1 cellular context compared by ENCODE assay signal in the genomic region with DNA sequence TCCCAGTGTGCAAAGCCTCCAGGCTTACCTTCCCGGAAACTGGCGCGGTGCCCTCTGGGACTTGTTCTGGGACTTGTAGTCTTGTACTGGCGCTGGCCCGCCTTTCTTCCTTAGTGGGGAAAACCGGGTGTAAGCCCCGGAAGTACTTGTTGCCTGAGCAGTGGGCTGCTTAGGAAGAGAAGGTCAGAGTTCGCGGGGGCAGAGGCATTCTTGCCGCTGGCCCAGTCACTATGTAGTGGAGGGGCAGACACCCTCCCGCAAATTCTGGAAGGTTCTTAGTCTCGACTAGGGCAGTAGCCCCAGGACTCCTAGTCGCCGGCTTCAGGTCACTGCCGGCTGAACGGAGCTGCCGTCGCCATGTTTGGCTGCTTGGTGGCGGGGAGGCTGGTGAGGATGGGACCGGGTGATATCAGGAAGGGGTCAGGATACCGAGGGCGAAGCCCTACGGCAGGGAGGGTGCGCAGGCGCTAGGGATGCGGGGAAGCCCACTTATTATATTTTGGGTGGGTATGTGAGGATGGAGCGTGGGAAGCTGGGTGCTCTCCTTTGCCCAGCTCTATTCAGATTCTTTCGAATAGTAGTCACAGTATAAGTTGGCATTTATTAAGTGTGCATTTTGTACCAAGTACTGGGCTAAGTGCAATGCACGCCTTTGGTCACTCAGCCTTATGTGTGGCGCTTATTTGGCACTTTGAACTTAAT.
TF ChIP-seq lines count a peak whose summit lies in the region.

Gene HIKESHI, plus strand, starts transcription at position 149 of the 702 bp plus-strand sequence. Its CDS starts 209 bp downstream, at position 358.

TF ChIP-seq in HepG2, 621 proteins besides CTCF, POLR2A, EP300 and RAD21 (continued from another document and continues in another):
- TF ChIP-seq, protein P1, sequence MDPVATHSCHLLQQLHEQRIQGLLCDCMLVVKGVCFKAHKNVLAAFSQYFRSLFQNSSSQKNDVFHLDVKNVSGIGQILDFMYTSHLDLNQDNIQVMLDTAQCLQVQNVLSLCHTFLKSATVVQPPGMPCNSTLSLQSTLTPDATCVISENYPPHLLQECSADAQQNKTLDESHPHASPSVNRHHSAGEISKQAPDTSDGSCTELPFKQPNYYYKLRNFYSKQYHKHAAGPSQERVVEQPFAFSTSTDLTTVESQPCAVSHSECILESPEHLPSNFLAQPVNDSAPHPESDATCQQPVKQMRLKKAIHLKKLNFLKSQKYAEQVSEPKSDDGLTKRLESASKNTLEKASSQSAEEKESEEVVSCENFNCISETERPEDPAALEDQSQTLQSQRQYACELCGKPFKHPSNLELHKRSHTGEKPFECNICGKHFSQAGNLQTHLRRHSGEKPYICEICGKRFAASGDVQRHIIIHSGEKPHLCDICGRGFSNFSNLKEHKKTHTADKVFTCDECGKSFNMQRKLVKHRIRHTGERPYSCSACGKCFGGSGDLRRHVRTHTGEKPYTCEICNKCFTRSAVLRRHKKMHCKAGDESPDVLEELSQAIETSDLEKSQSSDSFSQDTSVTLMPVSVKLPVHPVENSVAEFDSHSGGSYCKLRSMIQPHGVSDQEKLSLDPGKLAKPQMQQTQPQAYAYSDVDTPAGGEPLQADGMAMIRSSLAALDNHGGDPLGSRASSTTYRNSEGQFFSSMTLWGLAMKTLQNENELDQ (CRISPR knock-in tag; IDR thresholded peaks at IDR 0.05; ENCODE audit: borderline replicate concordance), result peak; percentile 56; the same call in 1 of the 2 replicates
- TF ChIP-seq, protein P2, sequence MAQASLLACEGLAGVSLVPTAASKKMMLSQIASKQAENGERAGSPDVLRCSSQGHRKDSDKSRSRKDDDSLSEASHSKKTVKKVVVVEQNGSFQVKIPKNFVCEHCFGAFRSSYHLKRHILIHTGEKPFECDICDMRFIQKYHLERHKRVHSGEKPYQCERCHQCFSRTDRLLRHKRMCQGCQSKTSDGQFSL (CRISPR knock-in tag; IDR thresholded peaks at IDR 0.05), result no peak
- TF ChIP-seq KDM3A (CRISPR knock-in tag; IDR thresholded peaks at IDR 0.05; ENCODE audit: low read depth) (peak; percentile 42; the same call in 1 of the 2 replicates), SMARCC2 (IDR thresholded peaks at IDR 0.05) (no peak), TEAD2 (CRISPR knock-in tag; IDR thresholded peaks at IDR 0.05) (no peak), ZBTB1 (CRISPR knock-in tag; IDR thresholded peaks at IDR 0.05; ENCODE audit: borderline replicate concordance) (no peak), SIN3B (IDR thresholded peaks at IDR 0.05; ENCODE audit: low read length) (no peak; the same call in 1 of the 2 replicates), GPN1 (CRISPR knock-in tag; IDR thresholded peaks at IDR 0.05; ENCODE audit: borderline replicate concordance) (no peak), THAP11 (CRISPR knock-in tag; IDR thresholded peaks at IDR 0.05) (peak; percentile 100), ZNF20 (CRISPR knock-in tag; IDR thresholded peaks at IDR 0.05) (0 out of 2 replicates have a peak, but pooled peaks have one; percentile 42), BHLHE40 (IDR thresholded peaks at IDR 0.05; ENCODE audit: low read length) (no peak), ZNF652 (CRISPR knock-in tag; IDR thresholded peaks at IDR 0.05; ENCODE audit: borderline replicate concordance, low read depth) (no peak), CCAR2 (optimal IDR thresholded peaks at IDR 0.05; ENCODE audit: low read depth, low read length) (no peak), ZNF557 (CRISPR knock-in tag; IDR thresholded peaks at IDR 0.05) (no peak), TBX2 (CRISPR knock-in tag; IDR thresholded peaks at IDR 0.05; ENCODE audit: borderline replicate concordance) (peak; percentile 67), HMG20A (CRISPR knock-in tag; IDR thresholded peaks at IDR 0.05; ENCODE audit: borderline replicate concordance) (no peak), ZNF354B (CRISPR knock-in tag; IDR thresholded peaks at IDR 0.05) (no peak), SSRP1 (CRISPR knock-in tag; IDR thresholded peaks at IDR 0.05) (no peak), ZNF577 (CRISPR knock-in tag; IDR thresholded peaks at IDR 0.05; ENCODE audit: borderline replicate concordance, low read depth) (no peak), ZNF674 (CRISPR knock-in tag; IDR thresholded peaks at IDR 0.05; ENCODE audit: low read depth) (no peak), SPEN (CRISPR knock-in tag; IDR thresholded peaks at IDR 0.05; ENCODE audit: low read depth) (peak; percentile 83), ZNF75D (CRISPR knock-in tag; IDR thresholded peaks at IDR 0.05; ENCODE audit: borderline replicate concordance) (no peak), NRL (CRISPR knock-in tag; IDR thresholded peaks at IDR 0.05; ENCODE audit: borderline replicate concordance) (peak; percentile 67; the same call in 1 of the 2 replicates), REST (IDR thresholded peaks at IDR 0.05; ENCODE audit: borderline replicate concordance in 1 of 2, low read depth in 1 of 2, low read length in 2 of 2) (no peak), POGZ (CRISPR knock-in tag; IDR thresholded peaks at IDR 0.05) (peak; percentile 91), FOXK2 (IDR thresholded peaks at IDR 0.05) (no peak), ZZZ3 (CRISPR knock-in tag; IDR thresholded peaks at IDR 0.05; ENCODE audit: borderline replicate concordance) (no peak; the same call in none of the 2 replicates), ZNF124 (CRISPR knock-in tag; IDR thresholded peaks at IDR 0.05) (no peak), NCOA2 (CRISPR knock-in tag; IDR thresholded peaks at IDR 0.05) (peak; percentile 56; the same call in 1 of the 2 replicates), ZNF570 (CRISPR knock-in tag; IDR thresholded peaks at IDR 0.05; ENCODE audit: borderline replicate concordance) (no peak), TIGD3 (CRISPR knock-in tag; IDR thresholded peaks at IDR 0.05; ENCODE audit: borderline replicate concordance) (peak; percentile 60; the same call in 1 of the 2 replicates), XRCC5 (optimal IDR thresholded peaks at IDR 0.05; ENCODE audit: low read length) (peak; percentile 50)
- TF ChIP-seq, protein P3, sequence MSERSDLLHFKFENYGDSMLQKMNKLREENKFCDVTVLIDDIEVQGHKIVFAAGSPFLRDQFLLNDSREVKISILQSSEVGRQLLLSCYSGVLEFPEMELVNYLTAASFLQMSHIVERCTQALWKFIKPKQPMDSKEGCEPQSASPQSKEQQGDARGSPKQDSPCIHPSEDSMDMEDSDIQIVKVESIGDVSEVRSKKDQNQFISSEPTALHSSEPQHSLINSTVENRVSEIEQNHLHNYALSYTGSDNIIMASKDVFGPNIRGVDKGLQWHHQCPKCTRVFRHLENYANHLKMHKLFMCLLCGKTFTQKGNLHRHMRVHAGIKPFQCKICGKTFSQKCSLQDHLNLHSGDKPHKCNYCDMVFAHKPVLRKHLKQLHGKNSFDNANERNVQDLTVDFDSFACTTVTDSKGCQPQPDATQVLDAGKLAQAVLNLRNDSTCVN (CRISPR knock-in tag; IDR thresholded peaks at IDR 0.05; ENCODE audit: borderline replicate concordance), result 0 out of 2 replicates have a peak, but pooled peaks have one; percentile 13
- TF ChIP-seq, protein P4, sequence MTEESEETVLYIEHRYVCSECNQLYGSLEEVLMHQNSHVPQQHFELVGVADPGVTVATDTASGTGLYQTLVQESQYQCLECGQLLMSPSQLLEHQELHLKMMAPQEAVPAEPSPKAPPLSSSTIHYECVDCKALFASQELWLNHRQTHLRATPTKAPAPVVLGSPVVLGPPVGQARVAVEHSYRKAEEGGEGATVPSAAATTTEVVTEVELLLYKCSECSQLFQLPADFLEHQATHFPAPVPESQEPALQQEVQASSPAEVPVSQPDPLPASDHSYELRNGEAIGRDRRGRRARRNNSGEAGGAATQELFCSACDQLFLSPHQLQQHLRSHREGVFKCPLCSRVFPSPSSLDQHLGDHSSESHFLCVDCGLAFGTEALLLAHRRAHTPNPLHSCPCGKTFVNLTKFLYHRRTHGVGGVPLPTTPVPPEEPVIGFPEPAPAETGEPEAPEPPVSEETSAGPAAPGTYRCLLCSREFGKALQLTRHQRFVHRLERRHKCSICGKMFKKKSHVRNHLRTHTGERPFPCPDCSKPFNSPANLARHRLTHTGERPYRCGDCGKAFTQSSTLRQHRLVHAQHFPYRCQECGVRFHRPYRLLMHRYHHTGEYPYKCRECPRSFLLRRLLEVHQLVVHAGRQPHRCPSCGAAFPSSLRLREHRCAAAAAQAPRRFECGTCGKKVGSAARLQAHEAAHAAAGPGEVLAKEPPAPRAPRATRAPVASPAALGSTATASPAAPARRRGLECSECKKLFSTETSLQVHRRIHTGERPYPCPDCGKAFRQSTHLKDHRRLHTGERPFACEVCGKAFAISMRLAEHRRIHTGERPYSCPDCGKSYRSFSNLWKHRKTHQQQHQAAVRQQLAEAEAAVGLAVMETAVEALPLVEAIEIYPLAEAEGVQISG (CRISPR knock-in tag; IDR thresholded peaks at IDR 0.05), result peak; percentile 96
- TF ChIP-seq, protein P5, sequence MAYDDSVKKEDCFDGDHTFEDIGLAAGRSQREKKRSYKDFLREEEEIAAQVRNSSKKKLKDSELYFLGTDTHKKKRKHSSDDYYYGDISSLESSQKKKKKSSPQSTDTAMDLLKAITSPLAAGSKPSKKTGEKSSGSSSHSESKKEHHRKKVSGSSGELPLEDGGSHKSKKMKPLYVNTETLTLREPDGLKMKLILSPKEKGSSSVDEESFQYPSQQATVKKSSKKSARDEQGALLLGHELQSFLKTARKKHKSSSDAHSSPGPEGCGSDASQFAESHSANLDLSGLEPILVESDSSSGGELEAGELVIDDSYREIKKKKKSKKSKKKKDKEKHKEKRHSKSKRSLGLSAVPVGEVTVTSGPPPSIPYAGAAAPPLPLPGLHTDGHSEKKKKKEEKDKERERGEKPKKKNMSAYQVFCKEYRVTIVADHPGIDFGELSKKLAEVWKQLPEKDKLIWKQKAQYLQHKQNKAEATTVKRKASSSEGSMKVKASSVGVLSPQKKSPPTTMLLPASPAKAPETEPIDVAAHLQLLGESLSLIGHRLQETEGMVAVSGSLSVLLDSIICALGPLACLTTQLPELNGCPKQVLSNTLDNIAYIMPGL (CRISPR knock-in tag; IDR thresholded peaks at IDR 0.05; ENCODE audit: borderline replicate concordance in 1 of 2, low read depth in 1 of 2), result peak; percentile 79 to 86
- TF ChIP-seq, protein P6, sequence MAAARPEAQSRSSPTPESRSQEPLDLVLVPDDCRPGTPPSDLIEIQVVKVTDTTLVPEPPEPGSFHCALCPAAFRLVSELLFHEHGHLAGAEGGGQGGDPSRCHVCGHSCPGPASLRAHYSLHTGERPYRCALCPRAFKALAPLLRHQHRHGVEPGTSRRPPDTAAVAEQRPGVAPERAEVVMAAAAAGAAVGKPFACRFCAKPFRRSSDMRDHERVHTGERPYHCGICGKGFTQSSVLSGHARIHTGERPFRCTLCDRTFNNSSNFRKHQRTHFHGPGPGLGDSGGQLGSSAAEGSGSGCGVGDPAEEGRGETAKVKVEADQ (CRISPR knock-in tag; IDR thresholded peaks at IDR 0.05; ENCODE audit: borderline replicate concordance), result peak; percentile 94
- TF ChIP-seq, protein P7, sequence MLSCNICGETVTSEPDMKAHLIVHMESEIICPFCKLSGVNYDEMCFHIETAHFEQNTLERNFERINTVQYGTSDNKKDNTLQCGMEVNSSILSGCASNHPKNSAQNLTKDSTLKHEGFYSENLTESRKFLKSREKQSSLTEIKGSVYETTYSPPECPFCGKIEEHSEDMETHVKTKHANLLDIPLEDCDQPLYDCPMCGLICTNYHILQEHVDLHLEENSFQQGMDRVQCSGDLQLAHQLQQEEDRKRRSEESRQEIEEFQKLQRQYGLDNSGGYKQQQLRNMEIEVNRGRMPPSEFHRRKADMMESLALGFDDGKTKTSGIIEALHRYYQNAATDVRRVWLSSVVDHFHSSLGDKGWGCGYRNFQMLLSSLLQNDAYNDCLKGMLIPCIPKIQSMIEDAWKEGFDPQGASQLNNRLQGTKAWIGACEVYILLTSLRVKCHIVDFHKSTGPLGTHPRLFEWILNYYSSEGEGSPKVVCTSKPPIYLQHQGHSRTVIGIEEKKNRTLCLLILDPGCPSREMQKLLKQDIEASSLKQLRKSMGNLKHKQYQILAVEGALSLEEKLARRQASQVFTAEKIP (CRISPR knock-in tag; IDR thresholded peaks at IDR 0.05; ENCODE audit: borderline replicate concordance), result no peak
- TF ChIP-seq, protein P8, sequence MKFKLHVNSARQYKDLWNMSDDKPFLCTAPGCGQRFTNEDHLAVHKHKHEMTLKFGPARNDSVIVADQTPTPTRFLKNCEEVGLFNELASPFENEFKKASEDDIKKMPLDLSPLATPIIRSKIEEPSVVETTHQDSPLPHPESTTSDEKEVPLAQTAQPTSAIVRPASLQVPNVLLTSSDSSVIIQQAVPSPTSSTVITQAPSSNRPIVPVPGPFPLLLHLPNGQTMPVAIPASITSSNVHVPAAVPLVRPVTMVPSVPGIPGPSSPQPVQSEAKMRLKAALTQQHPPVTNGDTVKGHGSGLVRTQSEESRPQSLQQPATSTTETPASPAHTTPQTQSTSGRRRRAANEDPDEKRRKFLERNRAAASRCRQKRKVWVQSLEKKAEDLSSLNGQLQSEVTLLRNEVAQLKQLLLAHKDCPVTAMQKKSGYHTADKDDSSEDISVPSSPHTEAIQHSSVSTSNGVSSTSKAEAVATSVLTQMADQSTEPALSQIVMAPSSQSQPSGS (CRISPR knock-in tag; IDR thresholded peaks at IDR 0.05), result peak; percentile 78; the same call in 1 of the 2 replicates
